Comparison of ENCODE assay signal across 8 cellular contexts in genomic region chr19:48806818-48807589, GRCh38. TPM values are rescaled to one million over a fixed set of nuclear protein-coding genes. Genes with fewer than 3 reads are reported as not detected.
DNase-seq lines count a peak whose midpoint lies in the region; ATAC-seq and TF ChIP-seq lines count a peak whose summit lies in the region.
"Had no signal": no experiment of that assay in that cellular context is flagged by ENCODE, and none has a peak within 500 bp of the region (broad histone marks: within the 10 kb centered on the region; RNA-seq: fewer than 3 reads in every experiment).

No MANE protein-coding gene starts in this region.

- peaks cover 5% of the 10 kb centered on the region for H3K36me3 Mint-ChIP-seq in effector memory CD8-positive, alpha-beta T cell (ENCODE audit: insufficient read depth)
- H3K36me3 Mint-ChIP-seq in osteocyte (ENCODE audit: unreplicated experiment) = no peaks in the 10 kb centered on the region

- H3K4me1 Mint-ChIP-seq in effector memory CD8-positive, alpha-beta T cell (ENCODE audit: low read depth in 2 of 2) = peaks cover 19 to 22% of the 10 kb centered on the region in 2 donors
- H3K4me1 Mint-ChIP-seq in osteocyte (ENCODE audit: unreplicated experiment) = peaks cover 29% of the 10 kb centered on the region

- H3K27ac Mint-ChIP-seq in effector memory CD8-positive, alpha-beta T cell = no peak overlapping the region
- H3K27ac Mint-ChIP-seq in osteocyte (ENCODE audit: unreplicated experiment) = peak overlapping the region; percentile 60

- H3K4me3 ChIP-seq in NB4 (ENCODE audit: low read depth, low read length) = no peak overlapping the region

- no peak overlapping the region for H3K4me3 Mint-ChIP-seq in effector memory CD8-positive, alpha-beta T cell
- no peak overlapping the region for H3K4me3 Mint-ChIP-seq in osteocyte (ENCODE audit: unreplicated experiment)

- TF ChIP-seq CTCF in NB4 (IDR thresholded peaks at IDR 0.05; ENCODE audit: low read depth, low read length) = no peak
- TF ChIP-seq CTCF in osteocyte (IDR thresholded peaks at IDR 0.05) = no peak

- no peaks in the 10 kb centered on the region for H3K9me3 Mint-ChIP-seq in effector memory CD8-positive, alpha-beta T cell
- no peaks in the 10 kb centered on the region for H3K9me3 Mint-ChIP-seq in osteocyte (ENCODE audit: unreplicated experiment)

- ATAC-seq in effector memory CD8-positive, alpha-beta T cell (replicated peaks) = peak; percentile 58
- ATAC-seq in HG03442 (IDR thresholded peaks at IDR 0.05; ENCODE audit: unreplicated experiment) = no peak

- DNase-seq in GDM1 (lab: John Stamatoyannopoulos, UW) (peak; percentile 33), NB4 (ENCODE audit: low read depth) (peak; percentile 63), osteocyte (ENCODE audit: extremely low spot score, unreplicated experiment) (no peak), GF-D8 (lab: John Stamatoyannopoulos, UW) (no peak), NCI-H187 treated with DMSO at 0.1 percent for 48 hours (lab: John Stamatoyannopoulos, UW) (no peak)
- no peak for DNase-seq in effector memory CD8-positive, alpha-beta T cell

- no peaks in the 10 kb centered on the region for H3K27me3 Mint-ChIP-seq in effector memory CD8-positive, alpha-beta T cell
- no peaks in the 10 kb centered on the region for H3K27me3 Mint-ChIP-seq in osteocyte (ENCODE audit: unreplicated experiment)

- no peak for TF ChIP-seq POLR2A in NB4 (IDR thresholded peaks at IDR 0.05; ENCODE audit: extremely low read depth, insufficient read length)

RNA-seq across cellular contexts. Expression of gene BCAT2, which starts 3.8 kb away (rescaled TPM):
- 48.5 and 50.5 TPM in 2 replicates for total RNA-seq in osteocyte

RNA-seq across cellular contexts. Expression of gene HSD17B14, which starts 29.3 kb away (rescaled TPM):
- total RNA-seq in osteocyte = 23.9 and 29.1 TPM in 2 replicates

RNA-seq across cellular contexts. Expression of gene FGF21, which starts 51.7 kb away (rescaled TPM):
- total RNA-seq in osteocyte = not detected in 2 replicates
- total RNA-seq: myocyte had no signal

RNA-seq across cellular contexts. Expression of gene FUT1, which starts 54.6 kb away (rescaled TPM):
- 0.11 TPM in 1 of 2 replicates, not detected in the other for total RNA-seq in osteocyte

Comparison
In these comparisons a context has a peak if more than half of its experiments do, and no peak if none do; other contexts are left out.
1. DNase-seq: peak in GDM1 (single experiment) and NB4 (single experiment); none in effector memory CD8-positive, alpha-beta T cell (0 of 3), osteocyte (single experiment), GF-D8 (single experiment) and NCI-H187 treated with DMSO at 0.1 percent for 48 hours (single experiment).